In the genomic region with DNA sequence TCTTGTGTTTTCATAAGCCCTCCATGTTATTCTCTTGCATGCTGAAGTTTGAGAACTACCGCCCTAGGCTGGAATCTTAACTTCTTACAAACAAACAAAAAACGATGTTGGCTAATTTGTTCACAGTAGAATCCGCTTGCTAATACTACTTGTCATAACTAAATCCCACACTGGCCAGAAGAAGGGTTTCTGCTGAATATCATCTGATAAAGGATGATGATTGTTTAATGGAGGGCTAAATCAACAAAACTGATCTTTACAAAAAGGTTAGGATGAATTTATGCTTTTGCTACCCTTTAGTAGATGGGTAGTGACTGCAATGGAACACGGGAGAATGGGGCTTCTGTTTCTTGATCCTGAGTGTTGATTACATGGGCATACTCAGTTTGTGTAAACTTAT, we compare ENCODE assay signal across 2 cellular contexts.
TF ChIP-seq lines count a peak whose summit lies in the region.

No MANE protein-coding gene starts in this region.

TF ChIP-seq in HCT116, 20 proteins besides CTCF, POLR2A, EP300 and RAD21:
- TF ChIP-seq SRF (IDR thresholded peaks at IDR 0.05; ENCODE audit: low read depth) = no peak
- TF ChIP-seq EZH2 (IDR thresholded peaks at IDR 0.05) = no peak
- TF ChIP-seq, protein P1, sequence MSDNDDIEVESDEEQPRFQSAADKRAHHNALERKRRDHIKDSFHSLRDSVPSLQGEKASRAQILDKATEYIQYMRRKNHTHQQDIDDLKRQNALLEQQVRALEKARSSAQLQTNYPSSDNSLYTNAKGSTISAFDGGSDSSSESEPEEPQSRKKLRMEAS (IDR thresholded peaks at IDR 0.05) = no peak
- no peak for TF ChIP-seq CEBPB (IDR thresholded peaks at IDR 0.05; ENCODE audit: low read depth)
- no peak for TF ChIP-seq SIN3A (IDR thresholded peaks at IDR 0.05; ENCODE audit: low read depth)
- TF ChIP-seq SP1 (IDR thresholded peaks at IDR 0.05; ENCODE audit: low read depth) = no peak

TF ChIP-seq in SK-N-SH, 30 proteins besides CTCF, POLR2A, EP300 and RAD21:
- TF ChIP-seq RCOR1 (IDR thresholded peaks at IDR 0.05; ENCODE audit: low read length) (peak; percentile 54; the same call in 1 of the 2 replicates), GATA2 (CRISPR knock-in tag; IDR thresholded peaks at IDR 0.05) (peak; percentile 85), RXRA (IDR thresholded peaks at IDR 0.05; ENCODE audit: borderline replicate concordance, low read depth) (no peak)
TF ChIP-seq in SK-N-SH: peak in this region for 2.
